15 cellular contexts compared by ENCODE assay signal in the genomic region with DNA sequence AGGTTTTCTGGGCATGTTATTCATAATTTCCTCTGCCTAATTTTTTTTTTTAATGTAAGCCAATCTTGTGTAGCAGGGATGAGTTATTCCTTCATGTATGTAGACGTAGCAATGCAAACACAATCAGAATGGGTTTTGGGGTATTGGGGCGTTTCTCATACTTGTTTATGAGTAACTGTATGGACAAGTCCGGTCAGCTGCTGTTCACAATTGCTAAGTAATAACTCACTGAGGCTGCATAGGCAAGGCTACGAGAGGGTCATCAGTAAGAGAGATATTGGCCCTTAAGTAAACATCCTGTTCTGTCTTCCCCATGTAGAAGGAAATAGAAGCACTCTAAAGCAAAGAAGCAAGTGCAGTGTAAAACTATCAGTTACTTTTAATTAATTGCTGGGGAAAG. TPM values are rescaled to one million over a fixed set of nuclear protein-coding genes. Genes with fewer than 3 reads are reported as not detected.
DNase-seq lines count a peak whose midpoint lies in the region; ATAC-seq and TF ChIP-seq lines count a peak whose summit lies in the region.
"Had no signal": no experiment of that assay in that cellular context is flagged by ENCODE, and none has a peak within 500 bp of the region (broad histone marks: within the 10 kb centered on the region; RNA-seq: fewer than 3 reads in every experiment).

No MANE protein-coding gene starts in this region.

- H3K36me3 ChIP-seq in heart left ventricle, result peaks cover 0 to 16% (median 4%) of the 10 kb centered on the region in 9 donors
- H3K36me3 ChIP-seq in right atrium auricular region, result peaks cover under 1% of the 10 kb centered on the region

- TF ChIP-seq CTCF in heart left ventricle (IDR thresholded peaks at IDR 0.05) (no peak), right atrium auricular region (IDR thresholded peaks at IDR 0.05) (no peak), foreskin fibroblast (IDR thresholded peaks at IDR 0.05; ENCODE audit: low read depth, low read length) (no peak), GM20000 (IDR thresholded peaks at IDR 0.05; ENCODE audit: extremely low read depth, missing control alignments) (no peak)

- no peaks in the 10 kb centered on the region for H3K9me3 ChIP-seq in heart left ventricle
- no peaks in the 10 kb centered on the region for H3K9me3 ChIP-seq in right atrium auricular region
- H3K9me3 ChIP-seq: BLaER1 had no signal

- intact Hi-C loops in heart left ventricle (cut with DNase I), result no loop called here

- peak overlapping the region in 9 of 12 donors; percentile 1 to 55 (median 21) for H3K27ac ChIP-seq in heart left ventricle
- H3K27ac ChIP-seq in right atrium auricular region, result peak overlapping the region in 1 of 2 donors; percentile 32
- H3K27ac ChIP-seq: BLaER1, VCaP had no signal

- WGBS in heart left ventricle, 4 donors, result 53 to 61% (median 57%) methylated on average over 4 of the region's 4 CpGs

- ATAC-seq in heart left ventricle (no peak), T-cell (replicated peaks in 1 of 4) (peak in 1 of 4 experiments; percentile 22), GM19397 (IDR thresholded peaks at IDR 0.05; ENCODE audit: unreplicated experiment) (no peak), GM21423 (IDR thresholded peaks at IDR 0.05; ENCODE audit: unreplicated experiment) (no peak)
- ATAC-seq in stimulated activated effector memory CD8-positive, alpha-beta T cell treated with anti-CD3 and anti-CD28 coated beads, Interleukin-12 subunit alpha, Interleukin-12 subunit beta, amount 100 ng/mL, for 72 hours, result no peak

- no peak for TF ChIP-seq POLR2A in heart left ventricle (IDR thresholded peaks at IDR 0.05)

- DNase-seq in heart left ventricle, result no peak
- DNase-seq in right atrium auricular region (ENCODE audit: low spot score), result no peak
- DNase-seq in T-cell, result no peak
- DNase-seq in foreskin fibroblast, result peak; percentile 48 to 75
- DNase-seq in stimulated activated effector memory CD8-positive, alpha-beta T cell treated with anti-CD3 and anti-CD28 coated beads, Interleukin-12 subunit alpha, Interleukin-12 subunit beta, amount 100 ng/mL, for 72 hours (ENCODE audit: low spot score in 2 of 2), result no peak
- DNase-seq in GM20000 (ENCODE audit: low spot score), result no peak
- DNase-seq: activated T-cell treated with anti-CD3 and anti-CD28 coated beads, Interleukin-2, amount 50 U/mL, for 4 hours; glutamatergic neuron; H9; MV-4-11 had no signal

- peaks cover 0 to 9% (median 7%) of the 10 kb centered on the region in 3 donors for H3K4me1 Mint-ChIP-seq in T-cell
- peaks cover 6% of the 10 kb centered on the region for H3K4me1 Mint-ChIP-seq in stimulated activated effector memory CD8-positive, alpha-beta T cell treated with anti-CD3 and anti-CD28 coated beads, Interleukin-12 subunit alpha, Interleukin-12 subunit beta, amount 100 ng/mL, for 72 hours

- H3K27me3 Mint-ChIP-seq in T-cell, result no peaks in the 10 kb centered on the region

- no peak overlapping the region for H3K4me3 Mint-ChIP-seq in T-cell
- no peak overlapping the region for H3K4me3 Mint-ChIP-seq in stimulated activated effector memory CD8-positive, alpha-beta T cell treated with anti-CD3 and anti-CD28 coated beads, Interleukin-12 subunit alpha, Interleukin-12 subunit beta, amount 100 ng/mL, for 72 hours
- H3K4me3 Mint-ChIP-seq: activated T-cell treated with anti-CD3 and anti-CD28 coated beads, Interleukin-2, amount 50 U/mL, for 4 hours; H9 had no signal

- H3K4me3 ChIP-seq in heart left ventricle (no peak overlapping the region), right atrium auricular region (no peak overlapping the region), foreskin fibroblast (ENCODE audit: low read depth in 1 of 2, low read length in 2 of 2) (no peak overlapping the region)
- H3K4me3 ChIP-seq: BLaER1 had no signal

- CTCF ChIA-PET in T-cell (lab: Charles Lee), result interaction anchor here in 1 of 2 donors (0.7 kb wide), 1 partner anchor 26 kb away, joined by 3 read pairs; no protein-coding TSS in a partner anchor

- H3K27ac Mint-ChIP-seq in T-cell, result peak overlapping the region; percentile 63 to 64
- peak overlapping the region; percentile 50 for H3K27ac Mint-ChIP-seq in stimulated activated effector memory CD8-positive, alpha-beta T cell treated with anti-CD3 and anti-CD28 coated beads, Interleukin-12 subunit alpha, Interleukin-12 subunit beta, amount 100 ng/mL, for 72 hours

- H3K9me3 Mint-ChIP-seq in T-cell, result no peaks in the 10 kb centered on the region
- no peaks in the 10 kb centered on the region for H3K9me3 Mint-ChIP-seq in stimulated activated effector memory CD8-positive, alpha-beta T cell treated with anti-CD3 and anti-CD28 coated beads, Interleukin-12 subunit alpha, Interleukin-12 subunit beta, amount 100 ng/mL, for 72 hours
- H3K9me3 Mint-ChIP-seq: activated T-cell treated with anti-CD3 and anti-CD28 coated beads, Interleukin-2, amount 50 U/mL, for 4 hours; H9 had no signal

- H3K27me3 ChIP-seq in heart left ventricle (no peaks in the 10 kb centered on the region), right atrium auricular region (no peaks in the 10 kb centered on the region)
- H3K27me3 ChIP-seq: BLaER1 had no signal

- H3K4me1 ChIP-seq in heart left ventricle (peaks cover 0 to 34% (median 17%) of the 10 kb centered on the region in 12 donors), right atrium auricular region (peaks cover 0 to 20% of the 10 kb centered on the region in 2 donors)
- H3K4me1 ChIP-seq: BLaER1 had no signal

- POLR2A ChIA-PET in T-cell (lab: Charles Lee), result interaction anchor here in 1 of 2 donors (0.6 kb wide), 1 partner anchor 288 kb away, joined by 3 read pairs; the partner anchor contains the start of gene CTSS

- H3K36me3 Mint-ChIP-seq in T-cell, result peaks cover 3% of the 10 kb centered on the region
- H3K36me3 Mint-ChIP-seq in stimulated activated effector memory CD8-positive, alpha-beta T cell treated with anti-CD3 and anti-CD28 coated beads, Interleukin-12 subunit alpha, Interleukin-12 subunit beta, amount 100 ng/mL, for 72 hours, result peaks cover 20% of the 10 kb centered on the region

RNA-seq across cellular contexts. Expression of gene TARS2, which starts 9.5 kb away (rescaled TPM):
- total RNA-seq in heart left ventricle (10 to 100 TPM; 21.9 to 46.5 (median 28.9) TPM), right atrium auricular region (10 to 100 TPM; 10.5 to 18.1 TPM), T-cell (10 to 100 TPM; 24.1 to 35.9 (median 30.2) TPM)
- 10 to 100 TPM; 23.6 to 29.0 TPM for polyA plus RNA-seq in heart left ventricle

RNA-seq across cellular contexts. Expression of gene ECM1, which starts 30.2 kb away (rescaled TPM):
- 10 to 100 TPM; 10.9 to 35.3 (median 15.4) TPM for total RNA-seq in heart left ventricle
- 10 to 100 TPM; 11.3 to 15.6 TPM for polyA plus RNA-seq in heart left ventricle
- total RNA-seq in right atrium auricular region, result 10 to 100 TPM; 28.6 to 37.2 TPM
- 1 to 10 TPM in 3 of 5 donors, under 1 TPM in 2; 0.25 to 2.9 (median 1.2) TPM for total RNA-seq in T-cell

RNA-seq across cellular contexts. Expression of gene FALEC, which starts 37.8 kb away (rescaled TPM):
- total RNA-seq in heart left ventricle (under 1 TPM in 2 of 9 donors, not detected in 7; 0.51 to 0.96 TPM), right atrium auricular region (not detected), T-cell (under 1 TPM in 3 of 5 donors, not detected in 2; 0.49 to 0.85 (median 0.73) TPM)
- polyA plus RNA-seq in heart left ventricle, result under 1 TPM; 0.18 to 0.46 TPM
- total RNA-seq: H9, mononuclear cell had no signal

Comparison
In these comparisons a context has a peak if more than half of its experiments do, and no peak if none do; other contexts are left out.
1. DNase-seq: peak in foreskin fibroblast (2 of 2); none in heart left ventricle (0 of 5), right atrium auricular region (single experiment), T-cell (0 of 34), stimulated activated effector memory CD8-positive, alpha-beta T cell treated with anti-CD3 and anti-CD28 coated beads, Interleukin-12 subunit alpha, Interleukin-12 subunit beta, amount 100 ng/mL, for 72 hours (0 of 2) and GM20000 (single experiment).